ENCODE assay signal across 9 cellular contexts in genomic region chr1:214328770-214329455, GRCh38. TPM values are rescaled to one million over a fixed set of nuclear protein-coding genes. Genes with fewer than 3 reads are reported as not detected.
DNase-seq lines count a peak whose midpoint lies in the region; ATAC-seq and TF ChIP-seq lines count a peak whose summit lies in the region.
"Had no signal": no experiment of that assay in that cellular context is flagged by ENCODE, and none has a peak within 500 bp of the region (broad histone marks: within the 10 kb centered on the region; RNA-seq: fewer than 3 reads in every experiment).

No MANE protein-coding gene starts in this region.

- peak; percentile 71 for DNase-seq in NK-92 treated with Interleukin-12 subunit alpha and Interleukin-12 subunit beta, amount 100 ng/mL, for 24 hours (lab: John Stamatoyannopoulos, UW)
- DNase-seq in NK-92 (lab: John Stamatoyannopoulos, UW; ENCODE audit: unreplicated experiment) (no peak), NCI-H1436 (lab: John Stamatoyannopoulos, UW) (peak; percentile 87), ascending aorta (ENCODE audit: low spot score in 2 of 2) (peak in 1 of 2 donors; percentile 84), hepatic stellate cell (ENCODE audit: low spot score) (peak; percentile 86)
- peak; percentile 68 for DNase-seq in T-helper 2 cell treated with Interferon-gamma antibody and Interleukin-4, amounts not matched to agents 5 μg/mL and 100 μg/mL, for 36 hours (ENCODE audit: low spot score)

- ATAC-seq in HG02870 (IDR thresholded peaks at IDR 0.05; ENCODE audit: unreplicated experiment): peak; percentile 88

- H3K27me3 ChIP-seq in ascending aorta: no peaks in the 10 kb centered on the region
- no peaks in the 10 kb centered on the region for H3K27me3 ChIP-seq in skeletal muscle satellite cell (ENCODE audit: control insufficient read depth, insufficient read depth, low read length)
- H3K27me3 ChIP-seq: BLaER1 had no signal

- no peak overlapping the region for H3K27ac ChIP-seq in ascending aorta
- H3K27ac ChIP-seq: BLaER1 had no signal

- TF ChIP-seq CTCF in ascending aorta (IDR thresholded peaks at IDR 0.05): peak; percentile 80 to 91 (median 89)

- no peaks in the 10 kb centered on the region for H3K4me1 ChIP-seq in ascending aorta
- H3K4me1 ChIP-seq in skeletal muscle satellite cell (ENCODE audit: control insufficient read depth, insufficient read depth, low read length): peaks cover 11% of the 10 kb centered on the region

- H3K27me3 Mint-ChIP-seq in T-helper 2 cell treated with Interferon-gamma antibody and Interleukin-4, amounts not matched to agents 5 μg/mL and 100 μg/mL, for 36 hours (ENCODE audit: low read depth): no peaks in the 10 kb centered on the region

- intact Hi-C loops in ascending aorta (cut with DNase I): loop anchor here (1.0 kb wide), 2 partner anchors 68 to 115 kb away; no protein-coding TSS in a partner anchor

- no peak overlapping the region for H3K4me3 Mint-ChIP-seq in T-helper 2 cell treated with Interferon-gamma antibody and Interleukin-4, amounts not matched to agents 5 μg/mL and 100 μg/mL, for 36 hours

- peak overlapping the region; percentile 49 for H3K4me2 ChIP-seq in skeletal muscle satellite cell (ENCODE audit: low read length)
- H3K4me2 ChIP-seq: BLaER1 had no signal

- H3K9ac ChIP-seq in skeletal muscle satellite cell (ENCODE audit: low read depth, low read length): no peak overlapping the region
- H3K9ac ChIP-seq: BLaER1 had no signal

- H3K4me1 Mint-ChIP-seq in T-helper 2 cell treated with Interferon-gamma antibody and Interleukin-4, amounts not matched to agents 5 μg/mL and 100 μg/mL, for 36 hours (ENCODE audit: low read depth): peaks cover 15% of the 10 kb centered on the region

- no peak overlapping the region for H3K27ac Mint-ChIP-seq in T-helper 2 cell treated with Interferon-gamma antibody and Interleukin-4, amounts not matched to agents 5 μg/mL and 100 μg/mL, for 36 hours

- no peaks in the 10 kb centered on the region for H3K9me3 Mint-ChIP-seq in T-helper 2 cell treated with Interferon-gamma antibody and Interleukin-4, amounts not matched to agents 5 μg/mL and 100 μg/mL, for 36 hours

- H3K36me3 Mint-ChIP-seq in T-helper 2 cell treated with Interferon-gamma antibody and Interleukin-4, amounts not matched to agents 5 μg/mL and 100 μg/mL, for 36 hours (ENCODE audit: low read depth): peaks cover 22% of the 10 kb centered on the region

- H3K9me3 ChIP-seq in ascending aorta (no peaks in the 10 kb centered on the region), skeletal muscle satellite cell (replicated peaks; ENCODE audit: low read length) (no peaks in the 10 kb centered on the region)
- H3K9me3 ChIP-seq: BLaER1 had no signal

- H3K4me3 ChIP-seq in ascending aorta (no peak overlapping the region), skeletal muscle satellite cell (ENCODE audit: low read length) (no peak overlapping the region)
- H3K4me3 ChIP-seq: BLaER1 had no signal

- H3K36me3 ChIP-seq in ascending aorta: no peaks in the 10 kb centered on the region
- H3K36me3 ChIP-seq in skeletal muscle satellite cell (ENCODE audit: insufficient read depth, low read length): peaks cover 3% of the 10 kb centered on the region

RNA-seq across cellular contexts. Expression of gene SMYD2, which starts 48.0 kb away (rescaled TPM):
- 2.4 TPM for total RNA-seq in ascending aorta
- total RNA-seq in skeletal muscle satellite cell (2012; rRNA removed): 38.0 and 49.8 TPM in 2 replicates
